Comparison of ENCODE assay signal across 21 cellular contexts in genomic region chr14:77424862-77425261, GRCh38. TPM values are rescaled to one million over a fixed set of nuclear protein-coding genes. Genes with fewer than 3 reads are reported as not detected.
DNase-seq lines count a peak whose midpoint lies in the region; ATAC-seq, FAIRE-seq and TF ChIP-seq lines count a peak whose summit lies in the region.
"Had no signal": no experiment of that assay in that cellular context is flagged by ENCODE, and none has a peak within 500 bp of the region (broad histone marks: within the 10 kb centered on the region; RNA-seq: fewer than 3 reads in every experiment).

No MANE protein-coding gene starts in this region.

- H3K9me3 ChIP-seq in H9 (ENCODE audit: control insufficient read depth, low read depth, low read length) (no peaks in the 10 kb centered on the region), H1 (ENCODE audit: insufficient read depth in 2 of 2, low read depth in 1 of 2, low read length in 1 of 2) (0 out of 4 replicates have a peak, but pooled peaks cover 0 to 2% of the 10 kb centered on the region in 2 experiments), iPS DF 6.9 (ENCODE audit: control insufficient read depth, insufficient read depth, low read length) (no peaks in the 10 kb centered on the region)
- H3K9me3 ChIP-seq: HAP-1 had no signal

- H3K4me1 Mint-ChIP-seq in H9, result peaks cover 9% of the 10 kb centered on the region in 2 experiments
- no peaks in the 10 kb centered on the region for H3K4me1 Mint-ChIP-seq in activated T-helper 1 cell treated with anti-CD3 and anti-CD28 coated beads, Interleukin-12 subunit alpha, Interleukin-12 subunit beta, Interleukin-2, Interleukin-4 antibody, amounts not matched to agents 30 ng/mL and 10 ng/mL and 1 ng/mL, durations not matched to agents 14 hours and 24 hours and 36 hours (ENCODE audit: low read depth)
- H3K4me1 Mint-ChIP-seq: CD4-positive, alpha-beta memory T cell had no signal

- no peak overlapping the region for H4K5ac ChIP-seq in H9 (ENCODE audit: insufficient read length, low read depth, low read length)
- H4K5ac ChIP-seq in H1 (ENCODE audit: insufficient read length, low read depth, low read length), result no peak overlapping the region

- H2AK5ac ChIP-seq in H9 (ENCODE audit: insufficient read length, low read length), result no peak overlapping the region
- no peak overlapping the region for H2AK5ac ChIP-seq in H1 (ENCODE audit: low read depth, low read length)

- H3K9ac ChIP-seq in H9 (ENCODE audit: extremely low read depth, insufficient read length, low read length) (no peak overlapping the region), H1 (replicated peaks in 1 of 4; ENCODE audit: extremely low read depth in 1 of 4, low read depth in 3 of 4, low read length in 3 of 4) (no peak overlapping the region)

- H3K27ac Mint-ChIP-seq in H9, result peak overlapping the region; percentile 3 to 59 (median 48); a peak in 4 of 7 replicates
- no peak overlapping the region for H3K27ac Mint-ChIP-seq in activated T-helper 1 cell treated with anti-CD3 and anti-CD28 coated beads, Interleukin-12 subunit alpha, Interleukin-12 subunit beta, Interleukin-2, Interleukin-4 antibody, amounts not matched to agents 30 ng/mL and 10 ng/mL and 1 ng/mL, durations not matched to agents 14 hours and 24 hours and 36 hours
- H3K27ac Mint-ChIP-seq: CD4-positive, alpha-beta memory T cell; HFFc6 had no signal

- no peaks in the 10 kb centered on the region for H3K23me2 ChIP-seq in H9 (ENCODE audit: insufficient read length, low read depth, low read length, poor library complexity, severe bottlenecking)
- no peaks in the 10 kb centered on the region for H3K23me2 ChIP-seq in H1 (ENCODE audit: low read depth, low read length)

- CTCF ChIA-PET in H1 (lab: Charles Lee; ENCODE audit: partially characterized antibody), result interaction anchor here (0.9 to 1.3 kb wide), 3 partner anchors 21 to 90 kb away, joined by 3 read pairs; no protein-coding TSS in a partner anchor

- H3K23ac ChIP-seq in H9 (ENCODE audit: insufficient read length, low read depth, low read length) (no peak overlapping the region), H1 (ENCODE audit: insufficient read length) (no peak overlapping the region)

- peak; percentile 46 for DNase-seq in H9
- DNase-seq in H1 (ENCODE audit: low read depth in 1 of 2, low spot score in 2 of 2), result no peak
- DNase-seq in iPS DF 6.9 (ENCODE audit: low read depth, low spot score), result peak; percentile 7
- DNase-seq in iPS-NIHi7 (ENCODE audit: extremely low spot score), result peak; percentile 25
- no peak for DNase-seq in activated T-helper 1 cell treated with anti-CD3 and anti-CD28 coated beads, Interleukin-12 subunit alpha, Interleukin-12 subunit beta, Interleukin-2, Interleukin-4 antibody, amounts not matched to agents 30 ng/mL and 10 ng/mL and 1 ng/mL, durations not matched to agents 14 hours and 24 hours and 36 hours (ENCODE audit: low spot score)
- no peak for DNase-seq in T-helper 2 cell
- DNase-seq: C1 segment of cervical spinal cord; Calu3; CD4-positive, alpha-beta memory T cell; COR-L47; DMS53; DMS79 treated with DMSO at 0.1 percent for 48 hours; GF-D8; GOT3; HFFc6 had no signal

- TF ChIP-seq POLR2A in H1 (IDR thresholded peaks at IDR 0.05; ENCODE audit: control extremely low read depth in 1 of 2, low read depth in 2 of 2, low read length in 2 of 2) (no peak), GM18505 (IDR thresholded peaks at IDR 0.05; ENCODE audit: borderline replicate concordance, extremely low read depth, insufficient read depth, insufficient read length) (no peak)

- no peak overlapping the region for H3K4ac ChIP-seq in H9 (ENCODE audit: low read depth, low read length)
- no peak overlapping the region for H3K4ac ChIP-seq in H1 (replicated peaks; ENCODE audit: insufficient read length, low read depth, low read length)

- intact Hi-C loops in activated T-helper 1 cell treated with anti-CD3 and anti-CD28 coated beads, Interleukin-12 subunit alpha, Interleukin-12 subunit beta, Interleukin-2, Interleukin-4 antibody, amounts not matched to agents 30 ng/mL and 10 ng/mL and 1 ng/mL, durations not matched to agents 14 hours and 24 hours and 36 hours (cut with micrococcal nuclease), result no loop called here

- H2BK5ac ChIP-seq in H9 (ENCODE audit: insufficient read length, low read length), result no peak overlapping the region
- H2BK5ac ChIP-seq in H1 (ENCODE audit: low read depth, low read length), result no peak overlapping the region

- H3K4me3 Mint-ChIP-seq in H9, result no peak overlapping the region
- no peak overlapping the region for H3K4me3 Mint-ChIP-seq in activated T-helper 1 cell treated with anti-CD3 and anti-CD28 coated beads, Interleukin-12 subunit alpha, Interleukin-12 subunit beta, Interleukin-2, Interleukin-4 antibody, amounts not matched to agents 30 ng/mL and 10 ng/mL and 1 ng/mL, durations not matched to agents 14 hours and 24 hours and 36 hours
- H3K4me3 Mint-ChIP-seq: CD4-positive, alpha-beta memory T cell; HFFc6 had no signal

- no peaks in the 10 kb centered on the region for H3K79me1 ChIP-seq in H9 (ENCODE audit: insufficient read depth, low read depth, low read length, poor library complexity, severe bottlenecking)
- H3K79me1 ChIP-seq in H1 (ENCODE audit: low read depth, low read length), result no peaks in the 10 kb centered on the region

- no peak for TF ChIP-seq RAD21 in H1 (IDR thresholded peaks at IDR 0.05 in 1 of 2, conservative IDR thresholded peaks at IDR 0.05 in 1 of 2; ENCODE audit: low read depth in 2 of 2, low read length in 2 of 2)

- TF ChIP-seq CTCF in H9 (conservative IDR thresholded peaks at IDR 0.05) (no peak), H1 (IDR thresholded peaks at IDR 0.05; ENCODE audit: control extremely low read depth in 1 of 3, insufficient read depth in 1 of 3, low read depth in 1 of 3, low read length in 3 of 3) (no peak)

- H4K91ac ChIP-seq in H9 (ENCODE audit: insufficient read length, low read depth, low read length) (no peak overlapping the region), H1 (replicated peaks; ENCODE audit: insufficient read length, low read length) (no peak overlapping the region)

- no peaks in the 10 kb centered on the region for H3K27me3 ChIP-seq in H9 (ENCODE audit: insufficient read depth, low read length)
- H3K27me3 ChIP-seq in H1 (replicated peaks in 1 of 4; ENCODE audit: control insufficient read depth in 3 of 4, extremely low read depth in 1 of 4, insufficient read depth in 3 of 4, low read length in 3 of 4), result no peaks in the 10 kb centered on the region
- no peaks in the 10 kb centered on the region for H3K27me3 ChIP-seq in iPS DF 6.9 (ENCODE audit: control insufficient read depth, insufficient read depth, low read length)

- H2BK20ac ChIP-seq in H9 (ENCODE audit: low read depth, low read length, poor library complexity, severe bottlenecking) (no peak overlapping the region), H1 (ENCODE audit: low read length) (no peak overlapping the region)

- H3K14ac ChIP-seq in H9 (ENCODE audit: insufficient read depth, low read length) (no peak overlapping the region), H1 (ENCODE audit: insufficient read length) (no peak overlapping the region)

- H3K27me3 Mint-ChIP-seq in H9 (ENCODE audit: low read depth), result no peaks in the 10 kb centered on the region
- no peaks in the 10 kb centered on the region for H3K27me3 Mint-ChIP-seq in activated T-helper 1 cell treated with anti-CD3 and anti-CD28 coated beads, Interleukin-12 subunit alpha, Interleukin-12 subunit beta, Interleukin-2, Interleukin-4 antibody, amounts not matched to agents 30 ng/mL and 10 ng/mL and 1 ng/mL, durations not matched to agents 14 hours and 24 hours and 36 hours (ENCODE audit: insufficient read depth)
- H3K27me3 Mint-ChIP-seq: CD4-positive, alpha-beta memory T cell had no signal

- H3K27ac ChIP-seq in H9 (ENCODE audit: insufficient read length, low read depth, low read length), result no peak overlapping the region
- 0 out of 2 replicates have a peak overlapping the region, but pooled peaks have one; percentile 9 for H3K27ac ChIP-seq in H1 (ENCODE audit: low read depth, low read length)
- no peak overlapping the region for H3K27ac ChIP-seq in iPS DF 6.9 (ENCODE audit: low read length)

- WGBS in H9 (ENCODE audit: extremely low coverage, insufficient read length, low lambda C conversion rate), result no CpG with 5 or more reads among the region's 3 CpGs
- 71% methylated on average over 3 of the region's 3 CpGs; no CpG with 5 or more reads in 1 of the 2 experiments for WGBS in H1 (ENCODE audit: extremely low coverage in 1 of 2, insufficient coverage in 1 of 2, insufficient read length in 1 of 2, insufficient replicate concordance in 2 of 2, low coverage in 1 of 2, low lambda C conversion rate in 2 of 2, missing lambda C conversion rate in 1 of 2), 2 experiments
- WGBS in iPS DF 6.9 (ENCODE audit: insufficient coverage, insufficient read length), result no CpG with 5 or more reads among the region's 3 CpGs

- H2BK15ac ChIP-seq in H9 (ENCODE audit: low read depth, low read length) (no peak overlapping the region), H1 (ENCODE audit: low read length) (no peak overlapping the region)

- H2BK120ac ChIP-seq in H9 (ENCODE audit: low read depth, low read length, poor library complexity, severe bottlenecking), result no peak overlapping the region
- no peak overlapping the region for H2BK120ac ChIP-seq in H1 (replicated peaks; ENCODE audit: low read depth, low read length)

- H3K56ac ChIP-seq in H9 (ENCODE audit: insufficient read length, low read depth, low read length) (no peak overlapping the region), H1 (replicated peaks; ENCODE audit: insufficient read length, low read depth, low read length) (no peak overlapping the region)

- POLR2A ChIA-PET in H1 (lab: Charles Lee; ENCODE audit: partially characterized antibody), result no interaction called here

- H3K4me3 ChIP-seq in H1 (ENCODE audit: extremely low read depth in 1 of 4, insufficient read depth in 2 of 4, low read depth in 3 of 4, low read length in 4 of 4), result peak overlapping the region in 1 of 4 experiments; percentile 23; a peak in 1 of 8 replicates
- no peak overlapping the region for H3K4me3 ChIP-seq in iPS DF 6.9 (ENCODE audit: low read length)
- H3K4me3 ChIP-seq: HAP-1 had no signal

- H3K4me1 ChIP-seq in H9 (ENCODE audit: insufficient read depth, low read length), result no peaks in the 10 kb centered on the region; the same call in 1 of the 2 replicates
- H3K4me1 ChIP-seq in H1 (replicated peaks in 1 of 4; ENCODE audit: control insufficient read depth in 3 of 4, insufficient read depth in 4 of 4, low read length in 3 of 4), result peaks cover 2 to 8% (median 4%) of the 10 kb centered on the region in 4 experiments; a peak in 4 of 7 replicates
- peaks cover 2% of the 10 kb centered on the region; the same call in 1 of the 2 replicates for H3K4me1 ChIP-seq in iPS DF 6.9 (ENCODE audit: control insufficient read depth, insufficient read depth, low read length)
- H3K4me1 ChIP-seq: HAP-1 had no signal

- H3K4me2 ChIP-seq in H9 (ENCODE audit: insufficient read depth, insufficient read length, low read length) (no peak overlapping the region), H1 (ENCODE audit: insufficient read depth in 1 of 2, low read depth in 2 of 2, low read length in 2 of 2) (peak overlapping the region; percentile 48 to 52)

- H3K9me3 Mint-ChIP-seq in H9, result peaks cover 6 to 8% of the 10 kb centered on the region in 2 experiments
- H3K9me3 Mint-ChIP-seq in activated T-helper 1 cell treated with anti-CD3 and anti-CD28 coated beads, Interleukin-12 subunit alpha, Interleukin-12 subunit beta, Interleukin-2, Interleukin-4 antibody, amounts not matched to agents 30 ng/mL and 10 ng/mL and 1 ng/mL, durations not matched to agents 14 hours and 24 hours and 36 hours, result peaks cover 3% of the 10 kb centered on the region

- H4K8ac ChIP-seq in H9 (replicated peaks; ENCODE audit: insufficient read length, low read depth, low read length), result no peak overlapping the region
- H4K8ac ChIP-seq in H1 (ENCODE audit: extremely low read depth, insufficient read depth, low read length), result no peak overlapping the region

- peaks cover 21 to 74% (median 65%) of the 10 kb centered on the region in 3 experiments for H3K36me3 Mint-ChIP-seq in H9 (ENCODE audit: insufficient read depth in 1 of 3, low read depth in 3 of 3)
- peaks cover 47% of the 10 kb centered on the region for H3K36me3 Mint-ChIP-seq in activated T-helper 1 cell treated with anti-CD3 and anti-CD28 coated beads, Interleukin-12 subunit alpha, Interleukin-12 subunit beta, Interleukin-2, Interleukin-4 antibody, amounts not matched to agents 30 ng/mL and 10 ng/mL and 1 ng/mL, durations not matched to agents 14 hours and 24 hours and 36 hours (ENCODE audit: low read depth)

- H2BK12ac ChIP-seq in H9 (ENCODE audit: insufficient read length, low read depth, low read length) (no peak overlapping the region), H1 (ENCODE audit: low read depth, low read length) (no peak overlapping the region)

- no peak overlapping the region for H3T11ph ChIP-seq in H9 (ENCODE audit: low read length)

- H3K36me3 ChIP-seq in H1 (ENCODE audit: control insufficient read depth in 2 of 4, insufficient read depth in 4 of 4, low read length in 3 of 4) (peaks cover 10 to 33% (median 25%) of the 10 kb centered on the region in 4 experiments), iPS DF 6.9 (ENCODE audit: control insufficient read depth, insufficient read depth, low read length) (peaks cover 11% of the 10 kb centered on the region)

- H3K18ac ChIP-seq in H9 (ENCODE audit: insufficient read length, low read depth, low read length) (no peak overlapping the region), H1 (ENCODE audit: extremely low read depth, low read length) (no peak overlapping the region)

- H3K79me2 ChIP-seq in H9 (ENCODE audit: insufficient read depth, low read length), result no peaks in the 10 kb centered on the region
- H3K79me2 ChIP-seq in H1 (ENCODE audit: control insufficient read depth in 1 of 2, insufficient read depth in 2 of 2, low read length in 2 of 2), result no peaks in the 10 kb centered on the region

- H2AFZ ChIP-seq in H9 (ENCODE audit: low read length) (no peak overlapping the region), H1 (ENCODE audit: low read length) (no peak overlapping the region)

- FAIRE-seq in H1 (lab: Jason Lieb, UNC), result peak; percentile 57
- FAIRE-seq: GM12891 had no signal

- no peak for ATAC-seq in GM18505 (IDR thresholded peaks at IDR 0.05; ENCODE audit: unreplicated experiment)
- ATAC-seq in GM21423 (IDR thresholded peaks at IDR 0.05; ENCODE audit: unreplicated experiment), result no peak

- TF ChIP-seq EP300 in H1 (IDR thresholded peaks at IDR 0.05; ENCODE audit: borderline replicate concordance in 1 of 2, low read depth in 2 of 2, low read length in 2 of 2), result no peak

- H4K20me1 ChIP-seq in H9 (ENCODE audit: control insufficient read depth, insufficient read depth, insufficient read length) (no peaks in the 10 kb centered on the region), H1 (replicated peaks in 1 of 2; ENCODE audit: control insufficient read depth in 1 of 2, insufficient read depth in 2 of 2, low read length in 2 of 2) (no peaks in the 10 kb centered on the region)

RNA-seq across cellular contexts. Expression of gene NOXRED1, which starts 1.5 kb away (rescaled TPM):
- total RNA-seq in H9 (2021), result not detected in 2 replicates
- 0.48 TPM in 1 of 2 replicates, not detected in the other for total RNA-seq in H1 (2021; fragmentation: NEBNext Ultra II Directional; extraction: Animal tissue kit (Norgen Biotek cat#: 25700))
- 0.14 and 0.23 TPM in 2 replicates for polyA plus RNA-seq in H1 (2011; rRNA removed)
- 0.08 TPM for polyA plus RNA-seq in H1 (2011; cell fraction: cytosol; rRNA removed)
- 0.30 TPM for polyA plus RNA-seq in H1 (2011; cell fraction: nucleus; rRNA removed)
- polyA plus RNA-seq in H1 (2012, experiment 1 of 2), result 0.08 to 0.24 TPM (median 0.17 TPM) in 3 of 4 replicates, not detected in the other
- polyA plus RNA-seq in H1 (2012, experiment 2 of 2), result not detected
- 0.04 TPM for polyA plus RNA-seq in H1 (2013, experiment 1 of 2)
- 0.06 TPM for polyA plus RNA-seq in H1 (2013, experiment 2 of 2)
- 0.12 and 0.22 TPM in 2 replicates for polyA minus RNA-seq in H1 (2011; rRNA and poly(A)+ RNA removed)
- polyA minus RNA-seq in H1 (2011; cell fraction: cytosol; rRNA and poly(A)+ RNA removed), result not detected
- 0.80 TPM for polyA minus RNA-seq in H1 (2011; cell fraction: nucleus; rRNA and poly(A)+ RNA removed)
- total RNA-seq in activated T-helper 1 cell treated with anti-CD3 and anti-CD28 coated beads, Interleukin-12 subunit alpha, Interleukin-12 subunit beta, Interleukin-2, Interleukin-4 antibody, amounts not matched to agents 30 ng/mL and 10 ng/mL and 1 ng/mL, durations not matched to agents 14 hours and 24 hours and 36 hours, result 0.18 and 0.91 TPM in 2 replicates
- total RNA-seq: A172, G401 had no signal
- polyA plus RNA-seq: CD4-positive, alpha-beta memory T cell had no signal

RNA-seq across cellular contexts. Expression of gene VIPAS39, which starts 32.5 kb away (rescaled TPM):
- total RNA-seq in H9 (2021), result 18.4 and 18.5 TPM in 2 replicates
- total RNA-seq in H1 (2021; fragmentation: NEBNext Ultra II Directional; extraction: Animal tissue kit (Norgen Biotek cat#: 25700)), result 16.3 and 19.6 TPM in 2 replicates
- 13.3 and 20.6 TPM in 2 replicates for polyA plus RNA-seq in H1 (2011; rRNA removed)
- polyA plus RNA-seq in H1 (2011; cell fraction: cytosol; rRNA removed), result 19.3 TPM
- polyA plus RNA-seq in H1 (2011; cell fraction: nucleus; rRNA removed), result 18.7 TPM
- polyA plus RNA-seq in H1 (2012, experiment 1 of 2), result 17.4 to 20.7 TPM (median 19.1 TPM) in 4 replicates
- polyA plus RNA-seq in H1 (2012, experiment 2 of 2), result 9.9 TPM
- 15.7 TPM for polyA plus RNA-seq in H1 (2013, experiment 1 of 2)
- 16.0 TPM for polyA plus RNA-seq in H1 (2013, experiment 2 of 2)
- 32.6 and 40.1 TPM in 2 replicates for polyA minus RNA-seq in H1 (2011; rRNA and poly(A)+ RNA removed)
- 17.4 TPM for polyA minus RNA-seq in H1 (2011; cell fraction: cytosol; rRNA and poly(A)+ RNA removed)
- 21.8 TPM for polyA minus RNA-seq in H1 (2011; cell fraction: nucleus; rRNA and poly(A)+ RNA removed)
- total RNA-seq in activated T-helper 1 cell treated with anti-CD3 and anti-CD28 coated beads, Interleukin-12 subunit alpha, Interleukin-12 subunit beta, Interleukin-2, Interleukin-4 antibody, amounts not matched to agents 30 ng/mL and 10 ng/mL and 1 ng/mL, durations not matched to agents 14 hours and 24 hours and 36 hours, result 17.3 and 18.7 TPM in 2 replicates

RNA-seq across cellular contexts. Expression of gene AHSA1, which starts 33.0 kb away (rescaled TPM):
- total RNA-seq in H9 (2021), result 190 and 201 TPM in 2 replicates
- 215 and 221 TPM in 2 replicates for total RNA-seq in H1 (2021; fragmentation: NEBNext Ultra II Directional; extraction: Animal tissue kit (Norgen Biotek cat#: 25700))
- polyA plus RNA-seq in H1 (2011; rRNA removed), result 155 and 174 TPM in 2 replicates
- 182 TPM for polyA plus RNA-seq in H1 (2011; cell fraction: cytosol; rRNA removed)
- 75.7 TPM for polyA plus RNA-seq in H1 (2011; cell fraction: nucleus; rRNA removed)
- 151 to 229 TPM (median 174 TPM) in 4 replicates for polyA plus RNA-seq in H1 (2012, experiment 1 of 2)
- 72.6 TPM for polyA plus RNA-seq in H1 (2012, experiment 2 of 2)
- polyA plus RNA-seq in H1 (2013, experiment 1 of 2), result 98.4 TPM
- 101 TPM for polyA plus RNA-seq in H1 (2013, experiment 2 of 2)
- 125 and 142 TPM in 2 replicates for polyA minus RNA-seq in H1 (2011; rRNA and poly(A)+ RNA removed)
- 75.8 TPM for polyA minus RNA-seq in H1 (2011; cell fraction: cytosol; rRNA and poly(A)+ RNA removed)
- 30.8 TPM for polyA minus RNA-seq in H1 (2011; cell fraction: nucleus; rRNA and poly(A)+ RNA removed)
- 370 and 383 TPM in 2 replicates for total RNA-seq in activated T-helper 1 cell treated with anti-CD3 and anti-CD28 coated beads, Interleukin-12 subunit alpha, Interleukin-12 subunit beta, Interleukin-2, Interleukin-4 antibody, amounts not matched to agents 30 ng/mL and 10 ng/mL and 1 ng/mL, durations not matched to agents 14 hours and 24 hours and 36 hours

RNA-seq across cellular contexts. Expression of gene SAMD15, which starts 47.7 kb away (rescaled TPM):
- 1.1 and 2.7 TPM in 2 replicates for total RNA-seq in H9 (2021)
- total RNA-seq in H1 (2021; fragmentation: NEBNext Ultra II Directional; extraction: Animal tissue kit (Norgen Biotek cat#: 25700)), result 0.99 and 1.0 TPM in 2 replicates
- 0.17 and 0.42 TPM in 2 replicates for polyA plus RNA-seq in H1 (2011; rRNA removed)
- 0.22 TPM for polyA plus RNA-seq in H1 (2011; cell fraction: cytosol; rRNA removed)
- 0.37 TPM for polyA plus RNA-seq in H1 (2011; cell fraction: nucleus; rRNA removed)
- 0.52 to 0.99 TPM (median 0.57 TPM) in 4 replicates for polyA plus RNA-seq in H1 (2012, experiment 1 of 2)
- polyA plus RNA-seq in H1 (2012, experiment 2 of 2), result 0.05 TPM
- polyA plus RNA-seq in H1 (2013, experiment 1 of 2), result 0.61 TPM
- polyA plus RNA-seq in H1 (2013, experiment 2 of 2), result 0.92 TPM
- 0.16 and 0.63 TPM in 2 replicates for polyA minus RNA-seq in H1 (2011; rRNA and poly(A)+ RNA removed)
- 2.5 TPM for polyA minus RNA-seq in H1 (2011; cell fraction: cytosol; rRNA and poly(A)+ RNA removed)
- 1.00 TPM for polyA minus RNA-seq in H1 (2011; cell fraction: nucleus; rRNA and poly(A)+ RNA removed)
- 0.29 and 1.1 TPM in 2 replicates for total RNA-seq in activated T-helper 1 cell treated with anti-CD3 and anti-CD28 coated beads, Interleukin-12 subunit alpha, Interleukin-12 subunit beta, Interleukin-2, Interleukin-4 antibody, amounts not matched to agents 30 ng/mL and 10 ng/mL and 1 ng/mL, durations not matched to agents 14 hours and 24 hours and 36 hours
- polyA plus RNA-seq: CD4-positive, alpha-beta memory T cell had no signal

RNA-seq across cellular contexts. Expression of gene TMED8, which starts 48.0 kb away (rescaled TPM):
- 9.1 and 9.5 TPM in 2 replicates for total RNA-seq in H9 (2021)
- 13.1 and 13.4 TPM in 2 replicates for total RNA-seq in H1 (2021; fragmentation: NEBNext Ultra II Directional; extraction: Animal tissue kit (Norgen Biotek cat#: 25700))
- 4.8 and 5.5 TPM in 2 replicates for polyA plus RNA-seq in H1 (2011; rRNA removed)
- 6.5 TPM for polyA plus RNA-seq in H1 (2011; cell fraction: cytosol; rRNA removed)
- polyA plus RNA-seq in H1 (2011; cell fraction: nucleus; rRNA removed), result 3.8 TPM
- 4.8 to 9.4 TPM (median 5.9 TPM) in 4 replicates for polyA plus RNA-seq in H1 (2012, experiment 1 of 2)
- 0.92 TPM for polyA plus RNA-seq in H1 (2012, experiment 2 of 2)
- 6.9 TPM for polyA plus RNA-seq in H1 (2013, experiment 1 of 2)
- 6.9 TPM for polyA plus RNA-seq in H1 (2013, experiment 2 of 2)
- polyA minus RNA-seq in H1 (2011; rRNA and poly(A)+ RNA removed), result 13.6 and 16.1 TPM in 2 replicates
- polyA minus RNA-seq in H1 (2011; cell fraction: cytosol; rRNA and poly(A)+ RNA removed), result 6.8 TPM
- polyA minus RNA-seq in H1 (2011; cell fraction: nucleus; rRNA and poly(A)+ RNA removed), result 6.8 TPM
- 28.1 and 28.4 TPM in 2 replicates for total RNA-seq in activated T-helper 1 cell treated with anti-CD3 and anti-CD28 coated beads, Interleukin-12 subunit alpha, Interleukin-12 subunit beta, Interleukin-2, Interleukin-4 antibody, amounts not matched to agents 30 ng/mL and 10 ng/mL and 1 ng/mL, durations not matched to agents 14 hours and 24 hours and 36 hours

Comparison
In these comparisons a context has a peak if more than half of its experiments do, and no peak if none do; other contexts are left out.
1. DNase-seq: peak in H9 (single experiment), iPS DF 6.9 (single experiment) and iPS-NIHi7 (single experiment); none in H1 (0 of 2), activated T-helper 1 cell treated with anti-CD3 and anti-CD28 coated beads, Interleukin-12 subunit alpha, Interleukin-12 subunit beta, Interleukin-2, Interleukin-4 antibody, amounts not matched to agents 30 ng/mL and 10 ng/mL and 1 ng/mL, durations not matched to agents 14 hours and 24 hours and 36 hours (single experiment) and T-helper 2 cell (0 of 5).